Comparison of ENCODE assay signal across 8 cellular contexts in genomic region chr1:166164995-166165660, GRCh38. TPM values are rescaled to one million over a fixed set of nuclear protein-coding genes. Genes with fewer than 3 reads are reported as not detected.
DNase-seq lines count a peak whose midpoint lies in the region; ATAC-seq lines count a peak whose summit lies in the region.

No MANE protein-coding gene starts in this region.

- no peaks in the 10 kb centered on the region for H3K36me3 ChIP-seq in neuronal stem cell (replicated peaks in 1 of 2; ENCODE audit: control insufficient read depth in 2 of 2, insufficient read depth in 2 of 2, low read length in 2 of 2)

- H2BK15ac ChIP-seq in neuronal stem cell (ENCODE audit: low read length): no peak overlapping the region

- H3K14ac ChIP-seq in neuronal stem cell (ENCODE audit: low read length): no peak overlapping the region

- peak; percentile 69 for DNase-seq in activated effector memory CD4-positive, alpha-beta T cell treated with anti-CD3 and anti-CD28 coated beads, Interleukin-2, amount 50 U/mL, for 16 hours
- no peak for DNase-seq in activated effector memory CD4-positive, alpha-beta T cell treated with Interleukin-2 at 50 U/mL for 16 hours
- no peak for DNase-seq in activated CD8-positive, alpha-beta memory T cell treated with anti-CD3 and anti-CD28 coated beads, Interleukin-2, amount 10 ng/mL, durations not matched to agents 7 days and 5 days
- peak; percentile 33 for DNase-seq in germinal center (ENCODE audit: low spot score)
- peak; percentile 71 for DNase-seq in neuronal stem cell (ENCODE audit: low spot score)
- DNase-seq in SHP77 (lab: John Stamatoyannopoulos, UW): no peak

- no peaks in the 10 kb centered on the region for H3K9me3 ChIP-seq in neuronal stem cell (replicated peaks in 1 of 2; ENCODE audit: control insufficient read depth in 2 of 2, insufficient read depth in 1 of 2, low read depth in 1 of 2, low read length in 2 of 2)

- H2AK5ac ChIP-seq in neuronal stem cell (ENCODE audit: low read depth, low read length): no peak overlapping the region

- WGBS in neuronal stem cell (ENCODE audit: extremely low coverage in 2 of 2, insufficient read length in 2 of 2, insufficient replicate concordance in 1 of 2), 2 donors: no CpG with 5 or more reads among the region's 56 CpGs

- H3K27me3 ChIP-seq in neuronal stem cell (ENCODE audit: control insufficient read depth in 3 of 3, insufficient read depth in 3 of 3, low read depth in 1 of 3, low read length in 3 of 3): peaks cover 7 to 65% (median 31%) of the 10 kb centered on the region in 3 experiments

- no peak overlapping the region for H4K8ac ChIP-seq in neuronal stem cell (ENCODE audit: low read depth, low read length)

- H2AFZ ChIP-seq in neuronal stem cell (ENCODE audit: low read length): peak overlapping the region; percentile 97

- H3K4me1 Mint-ChIP-seq in activated CD8-positive, alpha-beta memory T cell treated with anti-CD3 and anti-CD28 coated beads, Interleukin-2, amount 10 ng/mL, durations not matched to agents 7 days and 5 days: peaks cover 9% of the 10 kb centered on the region

- no peak overlapping the region for H3K23ac ChIP-seq in neuronal stem cell (ENCODE audit: low read depth, low read length, poor library complexity)

- H2BK12ac ChIP-seq in neuronal stem cell (ENCODE audit: low read length): no peak overlapping the region

- no peak overlapping the region for H3K27ac Mint-ChIP-seq in activated CD8-positive, alpha-beta memory T cell treated with anti-CD3 and anti-CD28 coated beads, Interleukin-2, amount 10 ng/mL, durations not matched to agents 7 days and 5 days

- no peak overlapping the region for H3K9ac ChIP-seq in neuronal stem cell (ENCODE audit: low read depth, low read length, poor library complexity)

- H3K18ac ChIP-seq in neuronal stem cell (ENCODE audit: low read length): no peak overlapping the region

- no peak overlapping the region for H4K91ac ChIP-seq in neuronal stem cell (ENCODE audit: low read depth, low read length, poor library complexity)

- CTCF ChIA-PET in activated CD8-positive, alpha-beta memory T cell treated with anti-CD3 and anti-CD28 coated beads, Interleukin-2, amount 10 ng/mL, durations not matched to agents 7 days and 5 days (lab: Charles Lee): no interaction called here

- H2BK120ac ChIP-seq in neuronal stem cell (ENCODE audit: low read depth, low read length): no peak overlapping the region

- ATAC-seq in HG03521 (IDR thresholded peaks at IDR 0.05; ENCODE audit: unreplicated experiment): peak; percentile 22
- ATAC-seq in activated CD8-positive, alpha-beta memory T cell treated with anti-CD3 and anti-CD28 coated beads, Interleukin-2, amount 10 ng/mL, durations not matched to agents 7 days and 5 days: no peak
- no peak for ATAC-seq in GM21717 (IDR thresholded peaks at IDR 0.05; ENCODE audit: unreplicated experiment)

- H3K4me3 ChIP-seq in neuronal stem cell (ENCODE audit: low read length in 2 of 2): no peak overlapping the region

- peaks cover 0 to 9% of the 10 kb centered on the region in 2 donors for H3K4me1 ChIP-seq in neuronal stem cell (ENCODE audit: control insufficient read depth in 2 of 2, insufficient read depth in 1 of 2, low read depth in 1 of 2, low read length in 2 of 2)

- peaks cover 65% of the 10 kb centered on the region for H3K27me3 Mint-ChIP-seq in activated CD8-positive, alpha-beta memory T cell treated with anti-CD3 and anti-CD28 coated beads, Interleukin-2, amount 10 ng/mL, durations not matched to agents 7 days and 5 days

- H3K36me3 Mint-ChIP-seq in activated CD8-positive, alpha-beta memory T cell treated with anti-CD3 and anti-CD28 coated beads, Interleukin-2, amount 10 ng/mL, durations not matched to agents 7 days and 5 days: no peaks in the 10 kb centered on the region

- no peaks in the 10 kb centered on the region for H3K9me3 Mint-ChIP-seq in activated CD8-positive, alpha-beta memory T cell treated with anti-CD3 and anti-CD28 coated beads, Interleukin-2, amount 10 ng/mL, durations not matched to agents 7 days and 5 days (ENCODE audit: low read depth)

- H2BK5ac ChIP-seq in neuronal stem cell (ENCODE audit: low read length): no peak overlapping the region

- peak overlapping the region; percentile 36 for H3K4me3 Mint-ChIP-seq in activated CD8-positive, alpha-beta memory T cell treated with anti-CD3 and anti-CD28 coated beads, Interleukin-2, amount 10 ng/mL, durations not matched to agents 7 days and 5 days

- H3K4me2 ChIP-seq in neuronal stem cell (ENCODE audit: insufficient read depth, low read length, poor library complexity, severe bottlenecking): peak overlapping the region; percentile 88

- no peaks in the 10 kb centered on the region for H3K79me1 ChIP-seq in neuronal stem cell (ENCODE audit: low read depth, low read length)

- H3K27ac ChIP-seq in neuronal stem cell (replicated peaks; ENCODE audit: low read length): no peak overlapping the region

- no peak overlapping the region for H3K4ac ChIP-seq in neuronal stem cell (ENCODE audit: low read length)

RNA-seq across cellular contexts. Expression of gene FAM78B, which starts 1.7 kb away (rescaled TPM):
- under 1 TPM; 0.15 to 0.82 TPM for total RNA-seq in activated CD8-positive, alpha-beta memory T cell treated with anti-CD3 and anti-CD28 coated beads, Interleukin-2, amount 10 ng/mL, durations not matched to agents 7 days and 5 days
- 0.21 TPM for polyA plus RNA-seq in neuronal stem cell (2013, experiment 1 of 2)
- 0.17 TPM for polyA plus RNA-seq in neuronal stem cell (2013, experiment 2 of 2)

Comparison
In these comparisons a context has a peak if more than half of its experiments do, and no peak if none do; other contexts are left out.
1. DNase-seq: peak in activated effector memory CD4-positive, alpha-beta T cell treated with anti-CD3 and anti-CD28 coated beads, Interleukin-2, amount 50 U/mL, for 16 hours (single experiment), germinal center (single experiment) and neuronal stem cell (single experiment); none in activated effector memory CD4-positive, alpha-beta T cell treated with Interleukin-2 at 50 U/mL for 16 hours (single experiment), activated CD8-positive, alpha-beta memory T cell treated with anti-CD3 and anti-CD28 coated beads, Interleukin-2, amount 10 ng/mL, durations not matched to agents 7 days and 5 days (single experiment) and SHP77 (0 of 2).